ENCODE assay signal across 37 cellular contexts in genomic region chr19:16039545-16039944, GRCh38.
"Had no signal": no experiment of that assay in that cellular context is flagged by ENCODE, and none has a peak within 500 bp of the region (broad histone marks: within the 10 kb centered on the region; RNA-seq: fewer than 3 reads in every experiment).

No MANE protein-coding gene starts in this region.

- H3K36me3 Mint-ChIP-seq: activated CD4-positive, alpha-beta memory T cell treated with anti-CD3 and anti-CD28 coated beads for 36 hours; activated CD8-positive, alpha-beta memory T cell treated with anti-CD3 and anti-CD28 coated beads, Interleukin-2, amount 10 ng/mL, durations not matched to agents 7 days and 5 days; activated naive CD8-positive, alpha-beta T cell had no signal

- H3K27me3 ChIP-seq: brain microvascular endothelial cell, gastrocnemius medialis had no signal

- H3K27ac Mint-ChIP-seq: activated CD4-positive, alpha-beta memory T cell treated with anti-CD3 and anti-CD28 coated beads for 36 hours; activated CD4-positive, alpha-beta T cell treated with anti-CD3 and anti-CD28 coated beads for 36 hours; activated T-helper 1 cell treated with anti-CD3 and anti-CD28 coated beads, Interleukin-12 subunit alpha, Interleukin-12 subunit beta, Interleukin-2, Interleukin-4 antibody, amounts not matched to agents 30 ng/mL and 10 ng/mL and 1 ng/mL, durations not matched to agents 14 hours and 24 hours and 36 hours; effector memory CD8-positive, alpha-beta T cell; T-helper 17 cell; T-helper 2 cell treated with Interferon-gamma antibody and Interleukin-4, amounts not matched to agents 5 μg/mL and 100 μg/mL, for 36 hours had no signal

- H3K36me3 ChIP-seq: brain microvascular endothelial cell, esophagus muscularis mucosa, gastrocnemius medialis, heart left ventricle, WERI-Rb-1 had no signal

- H3K4me3 ChIP-seq: esophagus muscularis mucosa, gastrocnemius medialis, heart left ventricle had no signal

- H3K4me3 Mint-ChIP-seq: activated CD4-positive, alpha-beta memory T cell treated with anti-CD3 and anti-CD28 coated beads for 36 hours; activated CD4-positive, alpha-beta T cell treated with anti-CD3 and anti-CD28 coated beads for 36 hours; activated CD4-positive, alpha-beta T cell treated with anti-CD3 and anti-CD28 coated beads, Interleukin-2, amount 10 ng/mL, durations not matched to agents 24 days and 14 days; activated CD8-positive, alpha-beta memory T cell treated with anti-CD3 and anti-CD28 coated beads, Interleukin-2, amount 10 ng/mL, durations not matched to agents 7 days and 5 days; activated CD8-positive, alpha-beta T cell treated with anti-CD3 and anti-CD28 coated beads, Interleukin-2, amount 10 ng/mL, durations not matched to agents 7 days and 5 days; activated naive CD8-positive, alpha-beta T cell; activated T-helper 1 cell treated with anti-CD3 and anti-CD28 coated beads, Interleukin-12 subunit alpha, Interleukin-12 subunit beta, Interleukin-2, Interleukin-4 antibody, amounts not matched to agents 30 ng/mL and 10 ng/mL and 1 ng/mL, durations not matched to agents 14 hours and 24 hours and 36 hours; central memory CD8-positive, alpha-beta T cell; effector memory CD8-positive, alpha-beta T cell; T-helper 17 cell; T-helper 2 cell treated with Interferon-gamma antibody and Interleukin-4, amounts not matched to agents 5 μg/mL and 100 μg/mL, for 36 hours had no signal

- FAIRE-seq: astrocyte, colon had no signal

- ATAC-seq: activated CD4-positive, alpha-beta T cell treated with anti-CD3 and anti-CD28 coated beads for 36 hours; activated CD8-positive, alpha-beta memory T cell treated with anti-CD3 and anti-CD28 coated beads, Interleukin-2, amount 10 ng/mL, durations not matched to agents 7 days and 5 days; activated CD8-positive, alpha-beta T cell treated with anti-CD3 and anti-CD28 coated beads, Interleukin-2, amount 10 ng/mL, durations not matched to agents 7 days and 5 days; effector memory CD8-positive, alpha-beta T cell; foreskin keratinocyte; gastrocnemius medialis; heart left ventricle; T-helper 17 cell had no signal

- H3K27me3 Mint-ChIP-seq: activated naive CD8-positive, alpha-beta T cell; central memory CD8-positive, alpha-beta T cell; T-helper 17 cell had no signal

- H3K9me3 Mint-ChIP-seq: activated CD4-positive, alpha-beta memory T cell treated with anti-CD3 and anti-CD28 coated beads for 36 hours; activated CD4-positive, alpha-beta T cell treated with anti-CD3 and anti-CD28 coated beads, Interleukin-2, amount 10 ng/mL, durations not matched to agents 24 days and 14 days; activated T-helper 1 cell treated with anti-CD3 and anti-CD28 coated beads, Interleukin-12 subunit alpha, Interleukin-12 subunit beta, Interleukin-2, Interleukin-4 antibody, amounts not matched to agents 30 ng/mL and 10 ng/mL and 1 ng/mL, durations not matched to agents 14 hours and 24 hours and 36 hours; activated T-helper 2 cell treated with anti-CD3 and anti-CD28 coated beads, Interferon-gamma antibody, Interleukin-2, Interleukin-4, amounts not matched to agents 10 μg/mL and 5 μg/mL and 100 μg/mL, durations not matched to agents 14 hours and 24 hours and 36 hours; central memory CD8-positive, alpha-beta T cell; effector memory CD8-positive, alpha-beta T cell; T-helper 2 cell treated with Interferon-gamma antibody and Interleukin-4, amounts not matched to agents 5 μg/mL and 100 μg/mL, for 36 hours had no signal

- DNase-seq: activated CD4-positive, alpha-beta memory T cell treated with anti-CD3 and anti-CD28 coated beads for 36 hours; activated CD4-positive, alpha-beta T cell treated with anti-CD3 and anti-CD28 coated beads for 36 hours; activated CD4-positive, alpha-beta T cell treated with anti-CD3 and anti-CD28 coated beads, Interleukin-2, amount 10 ng/mL, durations not matched to agents 24 days and 14 days; activated CD4-positive, CD25-positive, alpha-beta regulatory T cell; activated CD4-positive, CD25-positive, alpha-beta regulatory T cell treated with anti-CD3 and anti-CD28 coated beads, Interleukin-2, amount 50 U/mL, for 72 hours; activated CD8-positive, alpha-beta memory T cell treated with anti-CD3 and anti-CD28 coated beads, Interleukin-2, amount 10 ng/mL, durations not matched to agents 7 days and 5 days; activated CD8-positive, alpha-beta memory T cell treated with anti-CD3 and anti-CD28 coated beads, Interleukin-2, amount 50 U/mL, for 4 hours; activated CD8-positive, alpha-beta T cell treated with anti-CD3 and anti-CD28 coated beads, Interleukin-2, amount 10 ng/mL, durations not matched to agents 7 days and 5 days; activated gamma-delta T cell treated with Interleukin-2 at 50 U/mL for 16 hours; activated naive CD4-positive, alpha-beta T cell treated with anti-CD3 and anti-CD28 coated beads, Interleukin-2, amount 50 U/mL, for 16 hours; activated naive CD4-positive, alpha-beta T cell treated with Interleukin-2 at 50 U/mL for 16 hours; activated T-cell treated with anti-CD3 and anti-CD28 coated beads, Interleukin-2, amount 50 U/mL, for 1 hour; activated T-cell treated with anti-CD3 and anti-CD28 coated beads, Interleukin-2, amount 50 U/mL, for 48 hours; amniotic stem cell; anterior cingulate cortex; brain microvascular endothelial cell; cortex of kidney; dermis blood vessel endothelial cell; effector CD4-positive, alpha-beta T cell; effector memory CD8-positive, alpha-beta T cell; erythroblast; foreskin keratinocyte; gastrocnemius medialis; glutamatergic neuron; heart left ventricle; T-helper 1 cell; T-helper 17 cell; T1000; WERI-Rb-1 had no signal

- H3K4me1 Mint-ChIP-seq: central memory CD8-positive, alpha-beta T cell had no signal

- H3K27ac ChIP-seq: brain microvascular endothelial cell, esophagus muscularis mucosa, foreskin keratinocyte, gastrocnemius medialis, WERI-Rb-1 had no signal

- H3K4me1 ChIP-seq: foreskin keratinocyte had no signal

- H3K9me3 ChIP-seq: esophagus muscularis mucosa, gastrocnemius medialis had no signal
